14 cellular contexts compared by ENCODE assay signal in the genomic region with DNA sequence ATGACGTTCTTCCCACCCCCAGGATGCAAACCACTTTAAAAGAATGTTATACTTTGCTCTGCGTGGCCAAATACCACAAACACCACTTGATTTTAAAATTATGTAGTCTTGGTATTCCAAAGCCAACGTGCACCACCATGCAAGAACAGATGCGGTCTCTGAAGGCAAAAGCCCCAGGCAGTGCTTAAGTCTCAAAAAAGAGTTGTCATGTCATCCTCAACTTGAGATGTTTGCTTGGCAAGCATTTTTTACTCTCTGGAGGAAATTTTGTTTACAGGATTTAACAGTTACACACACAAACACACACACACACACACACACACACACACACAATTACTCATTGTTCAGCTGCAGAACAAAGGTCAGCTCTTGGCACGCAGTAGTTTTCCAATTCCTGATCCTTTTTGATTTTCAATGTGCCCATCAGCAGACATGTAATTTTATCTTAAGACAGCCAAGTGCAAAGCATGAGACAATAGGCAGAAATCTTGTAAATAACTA.
DNase-seq lines count a peak whose midpoint lies in the region; ATAC-seq and TF ChIP-seq lines count a peak whose summit lies in the region.
"Had no signal": no experiment of that assay in that cellular context is flagged by ENCODE, and none has a peak within 500 bp of the region (broad histone marks: within the 10 kb centered on the region; RNA-seq: fewer than 3 reads in every experiment).

No MANE protein-coding gene starts in this region.

- TF ChIP-seq CTCF in left ventricle myocardium inferior (IDR thresholded peaks at IDR 0.05; ENCODE audit: borderline replicate concordance): no peak
- TF ChIP-seq CTCF in liver (IDR thresholded peaks at IDR 0.05; ENCODE audit: low read depth, low read length, missing input control): no peak
- TF ChIP-seq CTCF in tibial nerve (IDR thresholded peaks at IDR 0.05): no peak
- TF ChIP-seq CTCF in hepatocyte (IDR thresholded peaks at IDR 0.05; ENCODE audit: poor library complexity): no peak

- no peak for TF ChIP-seq RAD21 in liver (IDR thresholded peaks at IDR 0.05)

- H3K27ac ChIP-seq in left ventricle myocardium inferior (replicated peaks) (peak overlapping the region; percentile 54), cingulate gyrus (ENCODE audit: low read depth, low read length) (peak overlapping the region; percentile 96), liver (ENCODE audit: low read depth in 1 of 2, low read length in 2 of 2) (no peak overlapping the region), tibial nerve (peak overlapping the region; percentile 37 to 83 (median 72)), hepatocyte (no peak overlapping the region)
- H3K27ac ChIP-seq: KMS-11 had no signal

- H3K4me3 ChIP-seq in left ventricle myocardium inferior (no peak overlapping the region), liver (ENCODE audit: low read depth in 1 of 3, low read length in 3 of 3) (no peak overlapping the region), tibial nerve (no peak overlapping the region), hepatocyte (no peak overlapping the region)
- H3K4me3 ChIP-seq: heart right ventricle had no signal

- H4K20me1 ChIP-seq in hepatocyte (ENCODE audit: insufficient read depth, poor library complexity, severe bottlenecking): no peaks in the 10 kb centered on the region

- H3K36me3 ChIP-seq in left ventricle myocardium inferior (peaks cover 11% of the 10 kb centered on the region), liver (ENCODE audit: control insufficient read depth in 4 of 4, insufficient read depth in 3 of 4, low read depth in 1 of 4, low read length in 3 of 4) (peaks cover 0 to 10% (median 8%) of the 10 kb centered on the region in 4 donors), tibial nerve (no peaks in the 10 kb centered on the region), hepatocyte (replicated peaks; ENCODE audit: insufficient read depth, low read depth) (no peaks in the 10 kb centered on the region)

- H3K79me2 ChIP-seq in hepatocyte: no peaks in the 10 kb centered on the region

- H2AFZ ChIP-seq in hepatocyte: no peak overlapping the region

- TF ChIP-seq EP300 in tibial nerve (IDR thresholded peaks at IDR 0.05): peak in 1 of 2 donors; percentile 31

- ATAC-seq in Right ventricle myocardium inferior: no peak

- H3K4me1 ChIP-seq in left ventricle myocardium inferior (peaks cover 34% of the 10 kb centered on the region), liver (ENCODE audit: control insufficient read depth in 4 of 4, insufficient read depth in 4 of 4, low read length in 3 of 4) (no peaks in the 10 kb centered on the region), tibial nerve (peaks cover 0 to 81% (median 42%) of the 10 kb centered on the region in 4 donors), hepatocyte (ENCODE audit: insufficient read depth) (peaks cover 27% of the 10 kb centered on the region)

- intact Hi-C loops in left ventricle myocardium inferior (cut with micrococcal nuclease) (no loop called here), Right ventricle myocardium inferior (cut with DNase I) (no loop called here)

- no peaks in the 10 kb centered on the region for H3K27me3 ChIP-seq in left ventricle myocardium inferior (ENCODE audit: low read depth)
- H3K27me3 ChIP-seq in liver (ENCODE audit: control insufficient read depth in 4 of 4, insufficient read depth in 4 of 4, low read length in 3 of 4): no peaks in the 10 kb centered on the region
- H3K27me3 ChIP-seq in tibial nerve: no peaks in the 10 kb centered on the region
- no peaks in the 10 kb centered on the region for H3K27me3 ChIP-seq in hepatocyte
- H3K27me3 ChIP-seq: heart right ventricle had no signal

- no peaks in the 10 kb centered on the region for H3K9me2 ChIP-seq in hepatocyte (replicated peaks; ENCODE audit: insufficient read depth)

- 71% methylated on average over 5 of the region's 5 CpGs for WGBS in liver
- 27 to 37% methylated on average over 5 of the region's 5 CpGs for WGBS in tibial nerve, 2 donors
- WGBS in hepatocyte (ENCODE audit: low lambda C conversion rate, missing lambda C conversion rate): 58% methylated on average over 5 of the region's 5 CpGs

- no peak overlapping the region for H3K4me2 ChIP-seq in hepatocyte
- H3K4me2 ChIP-seq: KMS-11 had no signal

- H3K9me3 ChIP-seq in left ventricle myocardium inferior (replicated peaks) (no peaks in the 10 kb centered on the region), liver (ENCODE audit: control insufficient read depth in 4 of 4, low read length in 3 of 4) (no peaks in the 10 kb centered on the region), tibial nerve (no peaks in the 10 kb centered on the region), hepatocyte (ENCODE audit: low read depth) (no peaks in the 10 kb centered on the region)
- H3K9me3 ChIP-seq: heart right ventricle had no signal

- H3K9ac ChIP-seq in liver (ENCODE audit: low read depth in 1 of 2, low read length in 2 of 2): no peak overlapping the region
- H3K9ac ChIP-seq: KMS-11 had no signal

- no peak for DNase-seq in left ventricle myocardium inferior
- no peak for DNase-seq in Right ventricle myocardium inferior (ENCODE audit: missing footprints)
- DNase-seq in tibial nerve (ENCODE audit: low spot score in 2 of 2): no peak
- no peak for DNase-seq in hepatocyte (ENCODE audit: low spot score)
- no peak for DNase-seq in NCI-H1930 (lab: John Stamatoyannopoulos, UW)
- DNase-seq in NCI-H128 (lab: John Stamatoyannopoulos, UW; ENCODE audit: unreplicated experiment): no peak
- DNase-seq: activated CD4-positive, alpha-beta T cell treated with anti-CD3 and anti-CD28 coated beads, Interleukin-2, amount 50 U/mL, for 4 hours; activated gamma-delta T cell; DND-41; T-helper 1 cell had no signal

- no peak for TF ChIP-seq POLR2A in tibial nerve (IDR thresholded peaks at IDR 0.05)

TF ChIP-seq in liver, 16 proteins besides CTCF, POLR2A, EP300 and RAD21:
- TF ChIP-seq SP1 (IDR thresholded peaks at IDR 0.05) (peak; percentile 15), JUND (IDR thresholded peaks at IDR 0.05) (no peak), NR2F2 (IDR thresholded peaks at IDR 0.05) (peak; percentile 54)

Comparison
In these comparisons a context has a peak if more than half of its experiments do, and no peak if none do; other contexts are left out.
1. H3K27ac ChIP-seq: peak in left ventricle myocardium inferior (single experiment), cingulate gyrus (single experiment) and tibial nerve (4 of 4); none in liver (0 of 2) and hepatocyte (single experiment).